ENCODE assay signal across 11 cellular contexts in the genomic region with DNA sequence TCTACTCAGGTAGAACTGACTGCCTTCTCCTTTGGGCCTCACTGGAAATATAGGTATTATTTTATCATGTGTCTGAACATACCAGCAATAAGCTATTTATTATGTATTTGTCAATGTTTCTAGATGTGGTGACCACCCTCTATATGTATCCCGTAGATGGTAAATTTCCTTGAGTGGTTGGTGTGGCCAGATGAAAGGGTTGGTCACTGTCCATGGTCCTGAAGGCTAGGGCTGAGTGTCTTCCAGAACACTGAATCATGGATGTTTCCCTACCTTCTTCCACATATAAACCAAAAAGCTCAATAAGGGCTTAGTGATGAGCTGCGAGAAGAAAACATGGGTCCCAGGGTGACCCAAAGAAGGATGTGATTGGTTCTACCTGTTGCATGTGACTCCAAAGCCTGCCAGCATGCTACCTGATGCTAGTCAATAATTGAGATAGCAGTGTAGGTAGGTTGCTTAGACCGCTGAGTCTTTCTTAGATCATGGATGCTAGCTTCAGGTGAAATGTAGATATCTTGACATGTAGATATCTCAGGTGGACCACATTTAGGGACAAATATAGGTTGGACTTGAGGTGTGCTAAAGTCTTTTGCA.
A peak's percentile ranks its signal among the peaks of the same experiment; 100 is the strongest.
DNase-seq lines count a peak whose midpoint lies in the region; ATAC-seq and TF ChIP-seq lines count a peak whose summit lies in the region.
"Had no signal": no experiment of that assay in that cellular context is flagged by ENCODE, and none has a peak within 500 bp of the region (broad histone marks: within the 10 kb centered on the region; RNA-seq: fewer than 3 reads in every experiment).

No MANE protein-coding gene starts in this region.

- no peaks in the 10 kb centered on the region for H3K9me3 Mint-ChIP-seq in activated CD4-positive, alpha-beta T cell treated with anti-CD3 and anti-CD28 coated beads for 36 hours (ENCODE audit: low read depth)
- H3K9me3 Mint-ChIP-seq in neural progenitor cell: no peaks in the 10 kb centered on the region
- H3K9me3 Mint-ChIP-seq: activated T-cell treated with anti-CD3 and anti-CD28 coated beads, Interleukin-2, amount 50 U/mL, for 4 hours had no signal

- H3K27me3 Mint-ChIP-seq in activated CD4-positive, alpha-beta T cell treated with anti-CD3 and anti-CD28 coated beads for 36 hours: peaks cover 7% of the 10 kb centered on the region
- H3K27me3 Mint-ChIP-seq in neural progenitor cell (ENCODE audit: insufficient read depth, low read depth): peaks cover 7% of the 10 kb centered on the region

- H2AFZ ChIP-seq in MM.1S (ENCODE audit: low read length): no peak overlapping the region
- no peak overlapping the region for H2AFZ ChIP-seq in neural progenitor cell (replicated peaks)
- H2AFZ ChIP-seq: PC-9 had no signal

- no peaks in the 10 kb centered on the region for H3K36me3 Mint-ChIP-seq in activated CD4-positive, alpha-beta T cell treated with anti-CD3 and anti-CD28 coated beads for 36 hours (ENCODE audit: low read depth)
- H3K36me3 Mint-ChIP-seq in neural progenitor cell: no peaks in the 10 kb centered on the region

- no peak for ATAC-seq in activated CD4-positive, alpha-beta T cell treated with anti-CD3 and anti-CD28 coated beads for 36 hours
- ATAC-seq: activated T-cell treated with anti-CD3 and anti-CD28 coated beads, Interleukin-2, amount 50 U/mL, for 4 hours had no signal

- H4K20me1 ChIP-seq in MM.1S (ENCODE audit: insufficient read depth, low read length): no peaks in the 10 kb centered on the region
- H4K20me1 ChIP-seq in neural progenitor cell (ENCODE audit: low read depth): peaks cover 3% of the 10 kb centered on the region

- no peaks in the 10 kb centered on the region for H3K4me1 Mint-ChIP-seq in activated CD4-positive, alpha-beta T cell treated with anti-CD3 and anti-CD28 coated beads for 36 hours
- peaks cover 10% of the 10 kb centered on the region for H3K4me1 Mint-ChIP-seq in neural progenitor cell

- CTCF ChIA-PET in activated CD4-positive, alpha-beta T cell treated with anti-CD3 and anti-CD28 coated beads for 36 hours (lab: Charles Lee): no interaction called here

- POLR2A ChIA-PET in activated CD4-positive, alpha-beta T cell treated with anti-CD3 and anti-CD28 coated beads for 36 hours (lab: Charles Lee): no interaction called here

- H3K9ac ChIP-seq in MM.1S (ENCODE audit: low read length) (no peak overlapping the region), neural progenitor cell (no peak overlapping the region)

- no peak overlapping the region for H3K27ac ChIP-seq in MM.1S (ENCODE audit: low read length)
- no peak overlapping the region for H3K27ac ChIP-seq in neural progenitor cell
- H3K27ac ChIP-seq: PC-9 had no signal

- in situ Hi-C loops in G401 (cut with HindIII; ENCODE audit: low sequenced_read_pairs): no loop called here

- no peak overlapping the region for H3K4me2 ChIP-seq in MM.1S (ENCODE audit: low read depth, low read length)
- no peak overlapping the region for H3K4me2 ChIP-seq in neural progenitor cell
- H3K4me2 ChIP-seq: PC-9 had no signal

- no peaks in the 10 kb centered on the region for H3F3A ChIP-seq in MM.1S (ENCODE audit: insufficient read depth, low read length)
- peaks cover 17% of the 10 kb centered on the region for H3F3A ChIP-seq in neural progenitor cell (ENCODE audit: low read depth)

- no peaks in the 10 kb centered on the region for H3K79me2 ChIP-seq in MM.1S (ENCODE audit: low read length)
- H3K79me2 ChIP-seq in neural progenitor cell (ENCODE audit: low read depth): no peaks in the 10 kb centered on the region

- H3K9me3 ChIP-seq in MM.1S (replicated peaks; ENCODE audit: insufficient read depth, low read length) (no peaks in the 10 kb centered on the region), neural progenitor cell (ENCODE audit: low read depth) (no peaks in the 10 kb centered on the region)

- DNase-seq in activated CD4-positive, alpha-beta T cell treated with anti-CD3 and anti-CD28 coated beads for 36 hours: peak; percentile 37
- no peak for DNase-seq in activated CD4-positive, alpha-beta T cell treated with anti-CD3 and anti-CD28 coated beads, Interleukin-2, amount 50 U/mL, for 4 hours
- DNase-seq in MM.1S (peak; percentile 40), dermis blood vessel endothelial cell (peak; percentile 32), neural progenitor cell (ENCODE audit: low spot score) (peak; percentile 75), DMS53 treated with DMSO at 0.1 percent for 48 hours (lab: John Stamatoyannopoulos, UW; ENCODE audit: unreplicated experiment) (no peak), G401 (ENCODE audit: low spot score) (no peak), inferior parietal cortex (ENCODE audit: extremely low spot score) (no peak)
- DNase-seq: activated T-cell treated with anti-CD3 and anti-CD28 coated beads, Interleukin-2, amount 50 U/mL, for 4 hours; KG1 had no signal

- H3K4me3 ChIP-seq in MM.1S (ENCODE audit: low read length) (no peak overlapping the region), neural progenitor cell (no peak overlapping the region)
- H3K4me3 ChIP-seq: PC-9 had no signal

- H3K4me1 ChIP-seq in MM.1S (ENCODE audit: low read length) (no peaks in the 10 kb centered on the region), neural progenitor cell (peaks cover 16% of the 10 kb centered on the region)

- H3K4me3 Mint-ChIP-seq in activated CD4-positive, alpha-beta T cell treated with anti-CD3 and anti-CD28 coated beads for 36 hours: no peak overlapping the region
- no peak overlapping the region for H3K4me3 Mint-ChIP-seq in neural progenitor cell
- H3K4me3 Mint-ChIP-seq: activated T-cell treated with anti-CD3 and anti-CD28 coated beads, Interleukin-2, amount 50 U/mL, for 4 hours had no signal

- H3K27me3 ChIP-seq in MM.1S (replicated peaks; ENCODE audit: insufficient read depth, low read length) (no peaks in the 10 kb centered on the region), neural progenitor cell (no peaks in the 10 kb centered on the region)

- intact Hi-C loops in activated CD4-positive, alpha-beta T cell treated with anti-CD3 and anti-CD28 coated beads for 36 hours (cut with DNase I, micrococcal nuclease): no loop called here

- H3K9me2 ChIP-seq in MM.1S (replicated peaks; ENCODE audit: insufficient read depth, low read length): no peaks in the 10 kb centered on the region

- no peak for TF ChIP-seq CTCF in MM.1S (IDR thresholded peaks at IDR 0.05; ENCODE audit: low read length)
- TF ChIP-seq CTCF in neural progenitor cell (IDR thresholded peaks at IDR 0.05): no peak

- no peaks in the 10 kb centered on the region for H3K36me3 ChIP-seq in MM.1S (replicated peaks; ENCODE audit: insufficient read depth, low read length)
- no peaks in the 10 kb centered on the region for H3K36me3 ChIP-seq in neural progenitor cell

- H3K27ac Mint-ChIP-seq in activated CD4-positive, alpha-beta T cell treated with anti-CD3 and anti-CD28 coated beads for 36 hours: no peak overlapping the region
- H3K27ac Mint-ChIP-seq in neural progenitor cell: no peak overlapping the region

Comparison
In these comparisons a context has a peak if more than half of its experiments do, and no peak if none do; other contexts are left out.
1. DNase-seq: peak in activated CD4-positive, alpha-beta T cell treated with anti-CD3 and anti-CD28 coated beads for 36 hours (single experiment), MM.1S (single experiment), dermis blood vessel endothelial cell (single experiment) and neural progenitor cell (single experiment); none in activated CD4-positive, alpha-beta T cell treated with anti-CD3 and anti-CD28 coated beads, Interleukin-2, amount 50 U/mL, for 4 hours (0 of 2), DMS53 treated with DMSO at 0.1 percent for 48 hours (single experiment), G401 (single experiment) and inferior parietal cortex (single experiment).